In the genomic region with DNA sequence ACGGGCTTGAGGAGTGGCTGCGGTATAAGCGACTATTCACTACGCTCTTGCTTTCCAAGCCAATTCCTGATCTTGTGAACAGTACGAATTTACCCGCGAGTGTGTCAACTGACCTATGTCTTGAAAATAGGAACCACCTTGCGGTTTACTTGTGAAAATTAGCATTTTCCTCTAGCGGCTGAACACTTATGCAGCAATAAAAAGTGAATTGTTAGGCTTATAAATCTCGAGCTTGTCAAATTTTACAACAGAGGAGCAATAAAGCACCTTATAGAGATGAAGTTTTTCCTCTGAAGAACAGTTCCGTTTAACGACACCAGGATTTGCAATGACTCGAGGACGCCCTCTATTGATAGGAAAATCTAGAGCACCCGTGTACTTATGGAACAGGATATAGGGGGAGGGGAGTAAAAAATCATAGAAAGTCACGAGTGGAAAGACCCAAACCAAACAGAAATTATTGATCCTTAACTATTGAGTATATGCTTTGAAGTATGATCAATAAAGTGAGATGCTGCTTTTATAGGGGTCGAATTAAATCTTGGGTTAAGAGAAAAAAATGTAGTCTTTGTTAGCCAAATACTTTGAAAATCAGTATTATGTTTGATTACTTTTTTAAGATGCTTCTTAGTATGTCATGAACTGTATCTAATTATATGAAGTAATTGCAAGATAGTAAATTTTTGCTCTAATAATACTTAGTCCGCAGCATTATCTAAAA, we compare ENCODE assay signal across 8 cellular contexts. TPM values are rescaled to one million over a fixed set of nuclear protein-coding genes. Genes with fewer than 3 reads are reported as not detected.
A peak's percentile ranks its signal among the peaks of the same experiment; 100 is the strongest.
DNase-seq lines count a peak whose midpoint lies in the region; ATAC-seq and TF ChIP-seq lines count a peak whose summit lies in the region.

No MANE protein-coding gene starts in this region.

- peaks cover 6% of the 10 kb centered on the region for H3K36me3 Mint-ChIP-seq in activated T-helper 17 cell treated with anti-CD3 and anti-CD28 coated beads, Interleukin-2, amount 50 U/mL, for 72 hours (ENCODE audit: low read depth)
- no peaks in the 10 kb centered on the region for H3K36me3 Mint-ChIP-seq in naive thymus-derived CD8-positive, alpha-beta T cell

- no peaks in the 10 kb centered on the region for H3K9me3 ChIP-seq in HUES6 (ENCODE audit: control insufficient read depth, insufficient read depth, low read depth, low read length)
- no peaks in the 10 kb centered on the region for H3K9me3 ChIP-seq in fibroblast of lung (ENCODE audit: control insufficient read depth, insufficient read depth, low read depth, low read length)
- no peaks in the 10 kb centered on the region for H3K9me3 ChIP-seq in transverse colon

- in situ Hi-C loops in transverse colon (cut with MboI; ENCODE audit: low pct_ligation_motif_present in 1 of 4, low pct_unique_long_range_greater_than_20kb in 1 of 4, low sequenced_read_pairs in 3 of 4): loop anchor here in 2 of 4 donors (25.0 kb wide), 2 partner anchors 1234 to 1584 kb away; a partner anchor contains a TSS

- intact Hi-C loops in transverse colon (cut with DNase I; ENCODE audit: low total_unique reads): no loop called here

- H3K4me3 Mint-ChIP-seq in activated T-helper 17 cell treated with anti-CD3 and anti-CD28 coated beads, Interleukin-2, amount 50 U/mL, for 72 hours: peak overlapping the region; percentile 98
- peak overlapping the region; percentile 89 to 97 (median 93) for H3K4me3 Mint-ChIP-seq in naive thymus-derived CD8-positive, alpha-beta T cell

- no peaks in the 10 kb centered on the region for H3K9me3 Mint-ChIP-seq in activated T-helper 17 cell treated with anti-CD3 and anti-CD28 coated beads, Interleukin-2, amount 50 U/mL, for 72 hours
- H3K9me3 Mint-ChIP-seq in naive thymus-derived CD8-positive, alpha-beta T cell: no peaks in the 10 kb centered on the region

- no peak overlapping the region for H2AFZ ChIP-seq in fibroblast of lung (ENCODE audit: low read length)

- H3K4me2 ChIP-seq in fibroblast of lung (ENCODE audit: extremely low read depth, insufficient read depth, low read length): peak overlapping the region; percentile 93

- peak overlapping the region; percentile 76 for H3K9ac ChIP-seq in HUES6 (ENCODE audit: low read length)
- peak overlapping the region; percentile 96 for H3K9ac ChIP-seq in fibroblast of lung (ENCODE audit: insufficient read depth, low read length)

- peaks cover 75% of the 10 kb centered on the region for H3K79me2 ChIP-seq in fibroblast of lung (ENCODE audit: control insufficient read depth, insufficient read depth, low read length)

- DNase-seq in GM04503 (ENCODE audit: low read depth) (peak; percentile 73), NOMO-1 (lab: John Stamatoyannopoulos, UW; ENCODE audit: unreplicated experiment in 2 of 2) (peak; percentile 64 to 83), fibroblast of lung (ENCODE audit: low read depth in 2 of 2) (peak; percentile 84 to 96), transverse colon (peak; percentile 80)
- DNase-seq in naive thymus-derived CD8-positive, alpha-beta T cell: peak; percentile 18 to 83 (median 72)

- H3K36me3 ChIP-seq in HUES6 (ENCODE audit: control insufficient read depth, insufficient read depth, low read length) (no peaks in the 10 kb centered on the region), fibroblast of lung (ENCODE audit: control insufficient read depth, insufficient read depth, low read length) (peaks cover 5% of the 10 kb centered on the region), transverse colon (no peaks in the 10 kb centered on the region)

- H3K27ac Mint-ChIP-seq in activated T-helper 17 cell treated with anti-CD3 and anti-CD28 coated beads, Interleukin-2, amount 50 U/mL, for 72 hours: peak overlapping the region; percentile 83
- peak overlapping the region; percentile 5 to 93 (median 68) for H3K27ac Mint-ChIP-seq in naive thymus-derived CD8-positive, alpha-beta T cell

- peak; percentile 42 for TF ChIP-seq POLR2A in transverse colon (IDR thresholded peaks at IDR 0.05)

- no peaks in the 10 kb centered on the region for H4K20me1 ChIP-seq in fibroblast of lung (ENCODE audit: control insufficient read depth, extremely low read depth, insufficient read depth, low read length)

- H3K27me3 ChIP-seq in HUES6 (ENCODE audit: control insufficient read depth, insufficient read depth, low read length) (peaks cover 32% of the 10 kb centered on the region), fibroblast of lung (ENCODE audit: control insufficient read depth, insufficient read depth, low read length) (no peaks in the 10 kb centered on the region), transverse colon (peaks cover 7% of the 10 kb centered on the region)

- H3K27me3 Mint-ChIP-seq in activated T-helper 17 cell treated with anti-CD3 and anti-CD28 coated beads, Interleukin-2, amount 50 U/mL, for 72 hours: peaks cover 7% of the 10 kb centered on the region
- peaks cover 3 to 36% (median 12%) of the 10 kb centered on the region in 5 donors for H3K27me3 Mint-ChIP-seq in naive thymus-derived CD8-positive, alpha-beta T cell

- H3K4me1 Mint-ChIP-seq in activated T-helper 17 cell treated with anti-CD3 and anti-CD28 coated beads, Interleukin-2, amount 50 U/mL, for 72 hours: peaks cover 28% of the 10 kb centered on the region
- peaks cover 38 to 78% (median 62%) of the 10 kb centered on the region in 4 donors for H3K4me1 Mint-ChIP-seq in naive thymus-derived CD8-positive, alpha-beta T cell

- H3K27ac ChIP-seq in HUES6 (ENCODE audit: low read depth, low read length) (no peak overlapping the region), fibroblast of lung (ENCODE audit: insufficient read depth, low read length) (peak overlapping the region; percentile 95), transverse colon (peak overlapping the region; percentile 84 to 99 (median 98))

- WGBS in transverse colon (ENCODE audit: low coverage in 1 of 2), 2 donors: 1 to 4% methylated on average over 16 to 18 of the region's 18 CpGs

- TF ChIP-seq CTCF in fibroblast of lung (conservative IDR thresholded peaks at IDR 0.05 in 1 of 2, IDR thresholded peaks at IDR 0.05 in 1 of 2; ENCODE audit: low read depth in 1 of 2, low read length in 2 of 2) (peak; percentile 94 to 95), transverse colon (IDR thresholded peaks at IDR 0.05) (peak; percentile 87 to 99 (median 96))

- H3K4me1 ChIP-seq in HUES6 (ENCODE audit: control insufficient read depth, insufficient read depth, low read length) (peaks cover 26% of the 10 kb centered on the region), fibroblast of lung (ENCODE audit: control insufficient read depth, extremely low read depth, insufficient read depth, low read length) (peaks cover 3% of the 10 kb centered on the region), transverse colon (peaks cover 0 to 57% (median 27%) of the 10 kb centered on the region in 4 donors)

- no peak for TF ChIP-seq EP300 in transverse colon (IDR thresholded peaks at IDR 0.05; ENCODE audit: low read depth)

- no peak for ATAC-seq in activated T-helper 17 cell treated with anti-CD3 and anti-CD28 coated beads, Interleukin-2, amount 50 U/mL, for 72 hours (replicated peaks)
- peak in 1 of 2 donors; percentile 23 for ATAC-seq in naive thymus-derived CD8-positive, alpha-beta T cell
- no peak for ATAC-seq in GM19463 (IDR thresholded peaks at IDR 0.05; ENCODE audit: unreplicated experiment)

- H3K4me3 ChIP-seq in HUES6 (ENCODE audit: low read depth, low read length) (peak overlapping the region; percentile 92), fibroblast of lung (replicated peaks in 1 of 4; ENCODE audit: control extremely low read depth in 1 of 4, insufficient read depth in 1 of 4, low read depth in 3 of 4, low read length in 4 of 4) (peak overlapping the region; percentile 54 to 91 (median 66)), transverse colon (peak overlapping the region; percentile 30 to 67 (median 63))

- POLR2A ChIA-PET in naive thymus-derived CD8-positive, alpha-beta T cell (lab: Charles Lee): interaction anchor here (0.9 to 2.6 kb wide), 3 partner anchors 21 to 1590 kb away, joined by 3 to 8 read pairs (median 3); a partner anchor contains a TSS

RNA-seq across cellular contexts. Expression of a gene that starts 1.9 kb away (rescaled TPM):
- total RNA-seq in activated T-helper 17 cell treated with anti-CD3 and anti-CD28 coated beads, Interleukin-2, amount 50 U/mL, for 72 hours: 1 to 10 TPM; 2.0 to 4.1 TPM
- total RNA-seq in fibroblast of lung (38.3 and 81.6 TPM in 2 replicates), transverse colon (100 to 1,000 TPM in 1 of 4 donors, 10 to 100 TPM in 3; 39.0 to 125 (median 50.3) TPM)
- 115 and 185 TPM in 2 replicates for polyA plus RNA-seq in fibroblast of lung
- polyA plus RNA-seq in fibroblast of lung (2012): 75.7 and 119 TPM in 2 replicates
- 331 and 431 TPM in 2 replicates for polyA minus RNA-seq in fibroblast of lung (ENCODE audit: low replicate concordance)
- total RNA-seq in naive thymus-derived CD8-positive, alpha-beta T cell: 10 to 100 TPM; 23.0 to 25.0 TPM
- polyA plus RNA-seq in naive thymus-derived CD8-positive, alpha-beta T cell: 1 to 10 TPM; 2.0 to 4.2 (median 3.6) TPM
